In genomic region chr22:33054276-33054675, GRCh38 we compare ENCODE assay signal across 2 cellular contexts.
TF ChIP-seq lines count a peak whose summit lies in the region.

No MANE protein-coding gene starts in this region.

TF ChIP-seq in H1, 55 proteins besides CTCF, POLR2A, EP300 and RAD21:
- TF ChIP-seq TBP (IDR thresholded peaks at IDR 0.05; ENCODE audit: low read depth, low read length), result 0 out of 2 replicates have a peak, but pooled peaks have one; percentile 20
- 0 out of 2 replicates have a peak, but pooled peaks have one; percentile 40 for TF ChIP-seq TAF1 (IDR thresholded peaks at IDR 0.05; ENCODE audit: low read depth, low read length)
- TF ChIP-seq SP4 (IDR thresholded peaks at IDR 0.05; ENCODE audit: low read length), result no peak
- TF ChIP-seq CHD7 (IDR thresholded peaks at IDR 0.05; ENCODE audit: insufficient replicate concordance, low read length), result peak; percentile 74
- 0 out of 2 replicates have a peak, but pooled peaks have one; percentile 38 for TF ChIP-seq SP1 (IDR thresholded peaks at IDR 0.05; ENCODE audit: low read depth, low read length)

TF ChIP-seq in SK-N-SH, 30 proteins besides CTCF, POLR2A, EP300 and RAD21:
- no peak for TF ChIP-seq FOXM1 (IDR thresholded peaks at IDR 0.05; ENCODE audit: low read depth)
- TF ChIP-seq MEF2A (IDR thresholded peaks at IDR 0.05; ENCODE audit: borderline replicate concordance, low read depth), result no peak
- TF ChIP-seq, protein P1, sequence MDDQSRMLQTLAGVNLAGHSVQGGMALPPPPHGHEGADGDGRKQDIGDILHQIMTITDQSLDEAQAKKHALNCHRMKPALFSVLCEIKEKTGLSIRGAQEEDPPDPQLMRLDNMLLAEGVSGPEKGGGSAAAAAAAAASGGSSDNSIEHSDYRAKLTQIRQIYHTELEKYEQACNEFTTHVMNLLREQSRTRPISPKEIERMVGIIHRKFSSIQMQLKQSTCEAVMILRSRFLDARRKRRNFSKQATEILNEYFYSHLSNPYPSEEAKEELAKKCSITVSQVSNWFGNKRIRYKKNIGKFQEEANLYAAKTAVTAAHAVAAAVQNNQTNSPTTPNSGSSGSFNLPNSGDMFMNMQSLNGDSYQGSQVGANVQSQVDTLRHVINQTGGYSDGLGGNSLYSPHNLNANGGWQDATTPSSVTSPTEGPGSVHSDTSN (IDR thresholded peaks at IDR 0.05), result no peak
